ENCODE assay signal across 8 cellular contexts in the genomic region with DNA sequence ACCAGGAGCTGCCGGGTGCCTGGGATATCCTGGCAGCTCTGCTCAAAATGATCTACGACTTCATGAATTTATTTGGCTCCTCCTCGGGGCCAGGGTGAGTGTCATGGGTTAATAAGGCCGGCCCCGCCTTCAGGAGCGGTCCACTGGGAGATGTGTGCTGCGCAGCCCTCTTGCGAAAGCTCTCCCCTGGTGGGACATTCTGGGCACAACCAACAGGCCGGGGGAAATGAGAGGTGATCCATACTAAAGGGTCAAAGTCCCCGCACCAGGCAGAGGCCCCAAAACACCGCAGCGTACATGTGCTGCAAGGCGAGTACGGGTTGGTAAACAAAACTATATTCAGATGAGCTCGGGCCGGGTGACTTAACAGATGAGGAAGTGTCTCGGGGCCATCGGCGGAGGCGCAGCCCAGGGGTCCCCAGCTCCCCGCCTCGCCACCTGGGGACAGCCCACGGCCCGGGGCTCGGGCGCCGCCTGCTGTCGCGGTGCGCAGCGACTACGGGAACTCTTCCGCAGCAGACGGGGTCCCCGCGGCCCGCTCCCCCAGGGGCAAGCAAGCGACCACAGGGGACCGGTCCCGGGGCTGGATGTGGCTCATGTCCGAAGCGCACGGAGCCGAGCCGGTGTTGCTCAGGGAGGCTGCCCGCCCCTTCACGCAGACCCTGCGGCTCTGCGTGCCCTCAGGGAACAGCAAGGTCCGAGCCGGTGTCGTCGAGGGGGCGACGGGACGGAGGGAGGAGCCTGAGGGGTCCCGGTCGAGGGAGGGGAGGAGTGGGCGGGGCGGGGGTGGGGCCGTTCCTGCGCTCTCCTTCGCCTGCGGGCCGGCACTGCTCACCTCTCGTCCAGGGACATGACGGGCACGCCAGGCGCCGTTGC. TPM values are rescaled to one million over a fixed set of nuclear protein-coding genes. Genes with fewer than 3 reads are reported as not detected.
DNase-seq lines count a peak whose midpoint lies in the region; ATAC-seq and TF ChIP-seq lines count a peak whose summit lies in the region.

A gene with protein sequence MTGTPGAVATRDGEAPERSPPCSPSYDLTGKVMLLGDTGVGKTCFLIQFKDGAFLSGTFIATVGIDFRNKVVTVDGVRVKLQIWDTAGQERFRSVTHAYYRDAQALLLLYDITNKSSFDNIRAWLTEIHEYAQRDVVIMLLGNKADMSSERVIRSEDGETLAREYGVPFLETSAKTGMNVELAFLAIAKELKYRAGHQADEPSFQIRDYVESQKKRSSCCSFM (plus strand): TSS at position 834 of the 876 bp plus-strand sequence. CDS start 17 bp downstream, at position 851.

- peak; percentile 59 for TF ChIP-seq CTCF in OCI-LY1 (IDR thresholded peaks at IDR 0.05; ENCODE audit: low read length)

- H3K27me3 ChIP-seq in OCI-LY1 (ENCODE audit: insufficient read depth, low read length) = no peaks in the 10 kb centered on the region; the same call in 1 of the 2 replicates

- H3K9me3 ChIP-seq in OCI-LY1 (ENCODE audit: low read length) = no peaks in the 10 kb centered on the region

- peaks cover 25% of the 10 kb centered on the region for H3K4me1 ChIP-seq in OCI-LY1 (ENCODE audit: insufficient read depth, low read length, severe bottlenecking)

- no peak within 1 kb of the TSS for H2AFZ ChIP-seq in OCI-LY1 (ENCODE audit: low read length)

- no peaks in the 10 kb centered on the region for H3K36me3 ChIP-seq in OCI-LY1 (ENCODE audit: insufficient read depth, low read length)

- peak within 1 kb of the TSS; percentile 59 for H3K4me2 ChIP-seq in OCI-LY1 (ENCODE audit: low read length)

- no peaks in the 10 kb centered on the region for H4K20me1 ChIP-seq in OCI-LY1 (ENCODE audit: insufficient read depth, low read length)

- H3K9ac ChIP-seq in OCI-LY1 (ENCODE audit: low read length) = no peak within 1 kb of the TSS

- H3K4me3 ChIP-seq in OCI-LY1 (ENCODE audit: low read depth, low read length, poor library complexity, severe bottlenecking) = peak within 1 kb of the TSS; percentile 42

- H3K27ac ChIP-seq in OCI-LY1 (ENCODE audit: low read depth, low read length, poor library complexity, severe bottlenecking) = no peak within 1 kb of the TSS

- H3K79me2 ChIP-seq in OCI-LY1 (ENCODE audit: insufficient read depth, low read length) = no peaks in the 10 kb centered on the region

- H3K36me3 Mint-ChIP-seq in activated naive CD8-positive, alpha-beta T cell treated with anti-CD3 and anti-CD28 coated beads, Interleukin-2, amount 10 ng/mL, durations not matched to agents 7 days and 5 days = no peaks in the 10 kb centered on the region
- H3K36me3 Mint-ChIP-seq in immature natural killer cell = peaks cover 3 to 4% (median 3%) of the 10 kb centered on the region in 3 donors

- H3K9me2 ChIP-seq in OCI-LY1 (ENCODE audit: low read depth, low read length) = no peaks in the 10 kb centered on the region

- peak; percentile 42 for ATAC-seq in GM19351 (IDR thresholded peaks at IDR 0.05; ENCODE audit: unreplicated experiment)
- peak; percentile 16 for ATAC-seq in activated naive CD8-positive, alpha-beta T cell treated with anti-CD3 and anti-CD28 coated beads, Interleukin-2, amount 10 ng/mL, durations not matched to agents 7 days and 5 days (ENCODE audit: low read depth)
- ATAC-seq in HG02610 (IDR thresholded peaks at IDR 0.05; ENCODE audit: unreplicated experiment) = no peak

- POLR2A ChIA-PET in activated naive CD8-positive, alpha-beta T cell treated with anti-CD3 and anti-CD28 coated beads, Interleukin-2, amount 10 ng/mL, durations not matched to agents 7 days and 5 days (lab: Charles Lee) = interaction anchor here (0.7 to 4.3 kb wide), 9 partner anchors 10 to 170 kb away, joined by 3 to 50 read pairs (median 12); a partner anchor contains a TSS

- peak within 1 kb of the TSS; percentile 88 for H3K27ac Mint-ChIP-seq in activated naive CD8-positive, alpha-beta T cell treated with anti-CD3 and anti-CD28 coated beads, Interleukin-2, amount 10 ng/mL, durations not matched to agents 7 days and 5 days
- peak within 1 kb of the TSS; percentile 76 to 98 (median 94) for H3K27ac Mint-ChIP-seq in immature natural killer cell

- peaks cover 40% of the 10 kb centered on the region for H3K4me1 Mint-ChIP-seq in activated naive CD8-positive, alpha-beta T cell treated with anti-CD3 and anti-CD28 coated beads, Interleukin-2, amount 10 ng/mL, durations not matched to agents 7 days and 5 days
- peaks cover 47 to 51% of the 10 kb centered on the region in 2 donors for H3K4me1 Mint-ChIP-seq in immature natural killer cell

- DNase-seq in AG20443 (ENCODE audit: low spot score) = peak; percentile 40
- DNase-seq in activated naive CD8-positive, alpha-beta T cell treated with anti-CD3 and anti-CD28 coated beads, Interleukin-2, amount 10 ng/mL, durations not matched to agents 7 days and 5 days = peak; percentile 78
- DNase-seq in immature natural killer cell = peak; percentile 58 to 67 (median 58)
- DNase-seq in stimulated activated naive CD4-positive, alpha-beta T cell (lab: John Stamatoyannopoulos, UW) = peak in 4 of 6 experiments; percentile 33 to 46 (median 44)
- no peak for DNase-seq in NCI-H1092 treated with DMSO at 0.1 percent for 48 hours (lab: John Stamatoyannopoulos, UW)

- peaks cover 19% of the 10 kb centered on the region for H3K27me3 Mint-ChIP-seq in activated naive CD8-positive, alpha-beta T cell treated with anti-CD3 and anti-CD28 coated beads, Interleukin-2, amount 10 ng/mL, durations not matched to agents 7 days and 5 days
- H3K27me3 Mint-ChIP-seq in immature natural killer cell (ENCODE audit: low read depth in 3 of 3) = peaks cover 9 to 16% (median 11%) of the 10 kb centered on the region in 3 donors

- peak within 1 kb of the TSS; percentile 87 for H3K4me3 Mint-ChIP-seq in activated naive CD8-positive, alpha-beta T cell treated with anti-CD3 and anti-CD28 coated beads, Interleukin-2, amount 10 ng/mL, durations not matched to agents 7 days and 5 days
- peak within 1 kb of the TSS; percentile 96 to 99 (median 99) for H3K4me3 Mint-ChIP-seq in immature natural killer cell

- peaks cover 1% of the 10 kb centered on the region for H3K9me3 Mint-ChIP-seq in activated naive CD8-positive, alpha-beta T cell treated with anti-CD3 and anti-CD28 coated beads, Interleukin-2, amount 10 ng/mL, durations not matched to agents 7 days and 5 days
- peaks cover 0 to 2% (median 0%) of the 10 kb centered on the region in 6 donors for H3K9me3 Mint-ChIP-seq in immature natural killer cell

- H3F3A ChIP-seq in OCI-LY1 (ENCODE audit: insufficient read depth, low read length) = no peaks in the 10 kb centered on the region

RNA-seq across cellular contexts. Expression of the gene that starts here (rescaled TPM):
- total RNA-seq in activated naive CD8-positive, alpha-beta T cell treated with anti-CD3 and anti-CD28 coated beads, Interleukin-2, amount 10 ng/mL, durations not matched to agents 7 days and 5 days = 10 to 100 TPM; 24.7 to 27.5 TPM
- 100 to 1,000 TPM; 208 to 218 (median 212) TPM for polyA plus RNA-seq in immature natural killer cell
